ENCODE assay signal across 10 cellular contexts in the genomic region with DNA sequence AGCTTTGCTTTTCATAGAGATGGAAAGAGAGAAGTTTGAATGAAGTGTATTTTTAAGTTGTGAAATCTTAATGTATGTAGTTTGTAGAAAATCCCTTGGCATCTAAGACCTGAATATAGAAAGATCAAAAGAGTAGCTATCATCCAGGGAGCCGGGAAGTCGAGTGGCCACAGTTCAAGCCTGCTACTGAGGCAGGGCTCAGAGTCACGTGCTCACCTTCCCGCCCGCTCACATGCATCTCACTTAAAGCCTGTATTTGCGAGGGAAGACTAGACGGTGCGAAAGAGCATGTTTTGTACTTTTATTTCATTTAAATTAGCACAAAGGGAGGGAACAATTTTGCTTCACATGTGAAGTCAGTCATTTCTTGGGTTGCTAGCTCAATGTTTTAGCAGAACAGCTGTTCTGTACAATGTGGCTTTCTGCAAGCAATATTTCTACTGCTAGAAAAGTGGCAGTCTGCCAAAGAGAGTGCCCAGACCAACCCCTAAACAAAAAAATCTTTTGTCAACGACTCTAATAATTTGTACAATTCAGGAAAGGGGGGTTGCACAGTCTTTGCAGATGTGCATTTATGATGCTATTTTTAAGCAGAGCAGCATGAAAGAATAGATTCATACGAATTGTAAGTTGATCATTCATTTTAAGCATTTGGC.
DNase-seq lines count a peak whose midpoint lies in the region.
"Had no signal": no experiment of that assay in that cellular context is flagged by ENCODE, and none has a peak within 500 bp of the region (broad histone marks: within the 10 kb centered on the region; RNA-seq: fewer than 3 reads in every experiment).

No MANE protein-coding gene starts in this region.

- no peak overlapping the region for H3K4me3 Mint-ChIP-seq in activated naive CD4-positive, alpha-beta T cell treated with anti-CD3 and anti-CD28 coated beads for 36 hours

- intact Hi-C loops in activated naive CD4-positive, alpha-beta T cell treated with anti-CD3 and anti-CD28 coated beads for 36 hours (cut with micrococcal nuclease), result no loop called here

- H3K36me3 Mint-ChIP-seq in activated naive CD4-positive, alpha-beta T cell treated with anti-CD3 and anti-CD28 coated beads for 36 hours (ENCODE audit: low read depth), result no peaks in the 10 kb centered on the region

- H3K27me3 Mint-ChIP-seq in activated naive CD4-positive, alpha-beta T cell treated with anti-CD3 and anti-CD28 coated beads for 36 hours (ENCODE audit: low read depth), result no peaks in the 10 kb centered on the region

- H3K27ac Mint-ChIP-seq in activated naive CD4-positive, alpha-beta T cell treated with anti-CD3 and anti-CD28 coated beads for 36 hours, result no peak overlapping the region

- no peak overlapping the region for H3K27ac ChIP-seq in substantia nigra (ENCODE audit: low read depth, low read length, poor library complexity, severe bottlenecking)
- H3K27ac ChIP-seq: right lobe of liver, tibial nerve had no signal

- H3K4me1 Mint-ChIP-seq in activated naive CD4-positive, alpha-beta T cell treated with anti-CD3 and anti-CD28 coated beads for 36 hours (ENCODE audit: low read depth), result no peaks in the 10 kb centered on the region

- CTCF ChIA-PET in activated naive CD4-positive, alpha-beta T cell treated with anti-CD3 and anti-CD28 coated beads for 36 hours (lab: Charles Lee), result no interaction called here

- H3K9me3 Mint-ChIP-seq in activated naive CD4-positive, alpha-beta T cell treated with anti-CD3 and anti-CD28 coated beads for 36 hours, result no peaks in the 10 kb centered on the region

- peak; percentile 9 for DNase-seq in NCI-H146 (lab: John Stamatoyannopoulos, UW)
- DNase-seq in NCI-H146 treated with DMSO at 0.1 percent for 48 hours (lab: John Stamatoyannopoulos, UW; ENCODE audit: unreplicated experiment), result no peak
- DNase-seq in SHP77 treated with DMSO at 0.1 percent for 48 hours (lab: John Stamatoyannopoulos, UW), result peak; percentile 57
- peak; percentile 92 for DNase-seq in globus pallidus (ENCODE audit: low spot score)
- DNase-seq in substantia nigra (lab: John Stamatoyannopoulos, UW), result peak in 43 of 49 donors; percentile 1 to 68 (median 21)
- no peak for DNase-seq in KG1 (lab: John Stamatoyannopoulos, UW)
- no peak for DNase-seq in activated naive CD4-positive, alpha-beta T cell treated with anti-CD3 and anti-CD28 coated beads for 36 hours
- DNase-seq in NCI-H510A treated with DMSO at 0.1 percent for 48 hours (lab: John Stamatoyannopoulos, UW), result no peak
- DNase-seq: right lobe of liver had no signal

Comparison
In these comparisons a context has a peak if more than half of its experiments do, and no peak if none do; other contexts are left out.
1. DNase-seq: peak in NCI-H146 (single experiment), SHP77 treated with DMSO at 0.1 percent for 48 hours (single experiment), globus pallidus (single experiment) and substantia nigra (43 of 49); none in NCI-H146 treated with DMSO at 0.1 percent for 48 hours (single experiment), KG1 (single experiment), activated naive CD4-positive, alpha-beta T cell treated with anti-CD3 and anti-CD28 coated beads for 36 hours (single experiment) and NCI-H510A treated with DMSO at 0.1 percent for 48 hours (single experiment).